In the genomic region with DNA sequence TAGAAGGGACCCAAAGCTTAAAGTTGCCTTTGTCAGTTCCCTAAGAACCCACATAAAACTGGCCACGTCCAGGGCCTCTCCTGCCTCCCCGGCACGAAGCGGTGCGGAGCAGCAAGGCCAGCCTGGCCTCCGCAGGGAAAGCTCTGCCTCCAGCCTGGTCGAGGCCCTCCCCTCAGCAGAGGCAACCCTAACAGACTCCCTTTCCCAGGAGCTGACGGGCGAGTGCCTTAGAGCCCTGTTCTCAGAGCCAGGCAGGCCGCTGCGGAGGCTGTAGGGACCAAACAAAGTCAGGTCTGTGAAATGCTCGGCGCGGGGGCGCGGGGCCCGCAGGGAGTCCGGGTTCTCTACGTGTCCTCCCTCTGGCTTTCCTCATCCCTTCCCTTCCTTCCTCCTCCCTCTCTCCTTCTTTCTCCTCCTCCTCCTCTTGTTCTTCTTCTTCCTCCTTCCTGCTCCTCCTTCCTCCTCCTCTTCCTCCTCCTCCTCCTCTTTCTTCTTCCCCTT, we compare ENCODE assay signal across 1 cellular context.
TF ChIP-seq lines count a peak whose summit lies in the region.

No MANE protein-coding gene starts in this region.

TF ChIP-seq in SK-N-SH, 30 proteins besides CTCF, POLR2A, EP300 and RAD21:
- TF ChIP-seq, protein P1, sequence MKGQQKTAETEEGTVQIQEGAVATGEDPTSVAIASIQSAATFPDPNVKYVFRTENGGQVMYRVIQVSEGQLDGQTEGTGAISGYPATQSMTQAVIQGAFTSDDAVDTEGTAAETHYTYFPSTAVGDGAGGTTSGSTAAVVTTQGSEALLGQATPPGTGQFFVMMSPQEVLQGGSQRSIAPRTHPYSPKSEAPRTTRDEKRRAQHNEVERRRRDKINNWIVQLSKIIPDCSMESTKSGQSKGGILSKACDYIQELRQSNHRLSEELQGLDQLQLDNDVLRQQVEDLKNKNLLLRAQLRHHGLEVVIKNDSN (IDR thresholded peaks at IDR 0.05; ENCODE audit: borderline replicate concordance, low read depth), result no peak
- no peak for TF ChIP-seq YY1 (IDR thresholded peaks at IDR 0.05; ENCODE audit: low read depth)
- no peak for TF ChIP-seq RXRA (IDR thresholded peaks at IDR 0.05; ENCODE audit: borderline replicate concordance, low read depth)
- TF ChIP-seq FOXM1 (IDR thresholded peaks at IDR 0.05; ENCODE audit: low read depth), result no peak
- TF ChIP-seq FOSL2 (IDR thresholded peaks at IDR 0.05; ENCODE audit: borderline replicate concordance, low read depth), result no peak
- TF ChIP-seq POLR2AphosphoS5 (IDR thresholded peaks at IDR 0.05; ENCODE audit: low read depth, low read length), result no peak
- TF ChIP-seq RCOR1 (IDR thresholded peaks at IDR 0.05; ENCODE audit: low read length), result no peak
- no peak for TF ChIP-seq SIN3A (IDR thresholded peaks at IDR 0.05; ENCODE audit: borderline replicate concordance, low read depth, low read length)
- no peak for TF ChIP-seq NRF1 (IDR thresholded peaks at IDR 0.05; ENCODE audit: low read depth, low read length)
- TF ChIP-seq SMC3 (IDR thresholded peaks at IDR 0.05; ENCODE audit: low read depth, low read length), result no peak
- TF ChIP-seq, protein P2, sequence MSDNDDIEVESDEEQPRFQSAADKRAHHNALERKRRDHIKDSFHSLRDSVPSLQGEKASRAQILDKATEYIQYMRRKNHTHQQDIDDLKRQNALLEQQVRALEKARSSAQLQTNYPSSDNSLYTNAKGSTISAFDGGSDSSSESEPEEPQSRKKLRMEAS (IDR thresholded peaks at IDR 0.05; ENCODE audit: low read depth), result no peak
- TF ChIP-seq, protein P3, sequence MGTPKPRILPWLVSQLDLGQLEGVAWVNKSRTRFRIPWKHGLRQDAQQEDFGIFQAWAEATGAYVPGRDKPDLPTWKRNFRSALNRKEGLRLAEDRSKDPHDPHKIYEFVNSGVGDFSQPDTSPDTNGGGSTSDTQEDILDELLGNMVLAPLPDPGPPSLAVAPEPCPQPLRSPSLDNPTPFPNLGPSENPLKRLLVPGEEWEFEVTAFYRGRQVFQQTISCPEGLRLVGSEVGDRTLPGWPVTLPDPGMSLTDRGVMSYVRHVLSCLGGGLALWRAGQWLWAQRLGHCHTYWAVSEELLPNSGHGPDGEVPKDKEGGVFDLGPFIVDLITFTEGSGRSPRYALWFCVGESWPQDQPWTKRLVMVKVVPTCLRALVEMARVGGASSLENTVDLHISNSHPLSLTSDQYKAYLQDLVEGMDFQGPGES (IDR thresholded peaks at IDR 0.05; ENCODE audit: low read depth, low read length), result no peak
- TF ChIP-seq GABPA (IDR thresholded peaks at IDR 0.05; ENCODE audit: low read depth), result no peak
- TF ChIP-seq EZH2phosphoT487 (IDR thresholded peaks at IDR 0.05; ENCODE audit: borderline replicate concordance, low read depth), result no peak
- no peak for TF ChIP-seq TEAD4 (IDR thresholded peaks at IDR 0.05; ENCODE audit: borderline replicate concordance, insufficient read depth)
- TF ChIP-seq NFIC (IDR thresholded peaks at IDR 0.05; ENCODE audit: borderline replicate concordance), result no peak
- TF ChIP-seq FOXJ3 (CRISPR knock-in tag; IDR thresholded peaks at IDR 0.05), result no peak
